2 cellular contexts compared by ENCODE assay signal in the genomic region with DNA sequence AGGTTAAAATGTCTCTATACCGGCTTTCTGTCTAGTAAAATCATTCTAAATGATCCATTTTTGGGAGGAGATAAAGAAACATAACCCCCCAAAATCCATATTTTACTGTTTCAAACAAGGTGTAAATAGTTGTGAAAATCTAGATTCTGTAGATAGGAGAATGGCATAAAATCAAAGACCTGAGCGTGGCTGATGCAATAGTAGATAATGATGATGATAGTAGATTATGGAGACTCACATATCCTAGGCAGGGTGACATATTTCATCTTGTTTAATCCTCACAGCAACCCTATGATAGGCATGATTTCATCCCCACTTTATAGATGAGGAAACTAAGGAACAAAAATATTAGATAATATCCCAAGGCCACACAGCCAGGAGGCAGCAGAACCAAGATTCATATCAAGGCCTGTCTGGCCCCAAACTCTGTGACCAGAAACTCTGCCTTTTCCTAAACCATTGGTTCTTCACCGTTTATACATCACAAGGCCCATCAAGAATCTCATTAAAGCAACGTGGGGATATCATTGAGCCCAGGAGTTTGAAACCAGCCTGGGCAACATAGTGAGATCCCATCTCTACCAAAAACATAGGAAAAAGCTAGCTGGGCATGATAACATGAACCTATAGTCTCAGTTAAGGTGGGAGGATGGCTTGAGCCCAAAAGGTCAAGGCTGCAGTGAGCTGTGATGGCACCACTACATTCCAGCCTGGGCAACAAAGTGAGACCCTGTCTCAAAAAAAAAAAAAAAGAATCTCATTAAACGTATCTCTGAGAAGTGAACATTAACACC.
TF ChIP-seq lines count a peak whose summit lies in the region.

No MANE protein-coding gene starts in this region.

TF ChIP-seq in HepG2, 621 proteins besides CTCF, POLR2A, EP300 and RAD21:
- TF ChIP-seq E2F2 (CRISPR knock-in tag; IDR thresholded peaks at IDR 0.05; ENCODE audit: borderline replicate concordance) (0 out of 2 replicates have a peak, but pooled peaks have one; percentile 7), ZNF629 (CRISPR knock-in tag; conservative IDR thresholded peaks at IDR 0.05) (peak; percentile 45; the same call in 1 of the 2 replicates), ZNF75D (CRISPR knock-in tag; IDR thresholded peaks at IDR 0.05; ENCODE audit: borderline replicate concordance) (no peak), ZNF121 (CRISPR knock-in tag; IDR thresholded peaks at IDR 0.05) (peak; percentile 98), NFIC (IDR thresholded peaks at IDR 0.05; ENCODE audit: low read length) (no peak), NAIF1 (CRISPR knock-in tag; IDR thresholded peaks at IDR 0.05; ENCODE audit: borderline replicate concordance) (no peak), ATF4 (CRISPR knock-in tag; IDR thresholded peaks at IDR 0.05) (peak in 1 of 2 experiments; percentile 84; a peak in 3 of 4 replicates), HOMEZ (CRISPR knock-in tag; IDR thresholded peaks at IDR 0.05; ENCODE audit: low read depth) (0 out of 2 replicates have a peak, but pooled peaks have one; percentile 10), ZNF614 (CRISPR knock-in tag; IDR thresholded peaks at IDR 0.05; ENCODE audit: borderline replicate concordance) (peak; percentile 5; the same call in 1 of the 2 replicates)
- TF ChIP-seq, protein P1, sequence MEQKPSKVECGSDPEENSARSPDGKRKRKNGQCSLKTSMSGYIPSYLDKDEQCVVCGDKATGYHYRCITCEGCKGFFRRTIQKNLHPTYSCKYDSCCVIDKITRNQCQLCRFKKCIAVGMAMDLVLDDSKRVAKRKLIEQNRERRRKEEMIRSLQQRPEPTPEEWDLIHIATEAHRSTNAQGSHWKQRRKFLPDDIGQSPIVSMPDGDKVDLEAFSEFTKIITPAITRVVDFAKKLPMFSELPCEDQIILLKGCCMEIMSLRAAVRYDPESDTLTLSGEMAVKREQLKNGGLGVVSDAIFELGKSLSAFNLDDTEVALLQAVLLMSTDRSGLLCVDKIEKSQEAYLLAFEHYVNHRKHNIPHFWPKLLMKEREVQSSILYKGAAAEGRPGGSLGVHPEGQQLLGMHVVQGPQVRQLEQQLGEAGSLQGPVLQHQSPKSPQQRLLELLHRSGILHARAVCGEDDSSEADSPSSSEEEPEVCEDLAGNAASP (CRISPR knock-in tag; IDR thresholded peaks at IDR 0.05; ENCODE audit: borderline replicate concordance) = 0 out of 2 replicates have a peak, but pooled peaks have one; percentile 1

TF ChIP-seq in K562, 482 proteins besides CTCF, POLR2A, EP300 and RAD21:
- 0 out of 2 replicates have a peak, but pooled peaks have one; percentile 37 for TF ChIP-seq ATF3 (IDR thresholded peaks at IDR 0.05)
- TF ChIP-seq ATF3 (CRISPR knock-in tag; conservative IDR thresholded peaks at IDR 0.05) = no peak
- no peak for TF ChIP-seq BRF2 (IDR thresholded peaks at IDR 0.05; ENCODE audit: borderline replicate concordance, insufficient read depth, insufficient read length)
- TF ChIP-seq PYGO2 (tag; IDR thresholded peaks at IDR 0.05) = no peak
- peak; percentile 73; the same call in 1 of the 2 replicates for TF ChIP-seq ZSCAN32 (CRISPR knock-in tag; IDR thresholded peaks at IDR 0.05)
- no peak for TF ChIP-seq ZNF282 (CRISPR knock-in tag; IDR thresholded peaks at IDR 0.05)
- no peak for TF ChIP-seq SMARCA4 (IDR thresholded peaks at IDR 0.05)
- peak; percentile 53 for TF ChIP-seq RBM25 (IDR thresholded peaks at IDR 0.05; ENCODE audit: low read depth, low read length, severe bottlenecking)
- no peak for TF ChIP-seq KDM1A (IDR thresholded peaks at IDR 0.05)
- TF ChIP-seq ZBTB8A (IDR thresholded peaks at IDR 0.05; ENCODE audit: partially characterized antibody) = no peak
- TF ChIP-seq E2F1 (CRISPR knock-in tag; IDR thresholded peaks at IDR 0.05) = 0 out of 2 replicates have a peak, but pooled peaks have one; percentile 37
- TF ChIP-seq ZNF140 (CRISPR knock-in tag; IDR thresholded peaks at IDR 0.05) = no peak
- peak in 1 of 3 experiments; percentile 6; a peak in 1 of 6 replicates for TF ChIP-seq ZBTB11 (CRISPR knock-in tag; IDR thresholded peaks at IDR 0.05)
- TF ChIP-seq ATF4 (CRISPR knock-in tag; IDR thresholded peaks at IDR 0.05) = peak; percentile 69; the same call in 1 of the 2 replicates
- TF ChIP-seq ILK (tag; IDR thresholded peaks at IDR 0.05; ENCODE audit: borderline replicate concordance, low read depth) = no peak
- no peak for TF ChIP-seq CEBPG (CRISPR knock-in tag; IDR thresholded peaks at IDR 0.05)
- TF ChIP-seq CEBPG (tag; conservative IDR thresholded peaks at IDR 0.05 in 1 of 2, IDR thresholded peaks at IDR 0.05 in 1 of 2) = peak; percentile 30 to 49; a peak in 2 of 4 replicates
- no peak for TF ChIP-seq FUS (optimal IDR thresholded peaks at IDR 0.05; ENCODE audit: low read depth, low read length)
- 0 out of 2 replicates have a peak, but pooled peaks have one; percentile 35 for TF ChIP-seq BCOR (IDR thresholded peaks at IDR 0.05)
- TF ChIP-seq CHD1 (IDR thresholded peaks at IDR 0.05; ENCODE audit: low read length) = no peak
- peak; percentile 98 for TF ChIP-seq ZNF121 (CRISPR knock-in tag; conservative IDR thresholded peaks at IDR 0.05)
